In genomic region chr2:39435974-39436591, GRCh38 we compare ENCODE assay signal across 8 cellular contexts. TPM values are rescaled to one million over a fixed set of nuclear protein-coding genes. Genes with fewer than 3 reads are reported as not detected.
DNase-seq lines count a peak whose midpoint lies in the region; ATAC-seq lines count a peak whose summit lies in the region.

No MANE protein-coding gene starts in this region.

- no peaks in the 10 kb centered on the region for H3K27me3 Mint-ChIP-seq in activated T-helper 1 cell treated with anti-CD3 and anti-CD28 coated beads, Interleukin-12 subunit alpha, Interleukin-12 subunit beta, Interleukin-2, Interleukin-4 antibody, amounts not matched to agents 30 ng/mL and 10 ng/mL and 1 ng/mL, durations not matched to agents 14 hours and 24 hours and 36 hours (ENCODE audit: insufficient read depth)

- peaks cover 8% of the 10 kb centered on the region for H3K36me3 Mint-ChIP-seq in activated T-helper 1 cell treated with anti-CD3 and anti-CD28 coated beads, Interleukin-12 subunit alpha, Interleukin-12 subunit beta, Interleukin-2, Interleukin-4 antibody, amounts not matched to agents 30 ng/mL and 10 ng/mL and 1 ng/mL, durations not matched to agents 14 hours and 24 hours and 36 hours (ENCODE audit: low read depth)

- peak overlapping the region; percentile 0 for H2BK12ac ChIP-seq in trophoblast cell (ENCODE audit: low read length)

- peak overlapping the region; percentile 94 for H3K18ac ChIP-seq in trophoblast cell (ENCODE audit: low read length)

- WGBS in trophoblast cell (ENCODE audit: extremely low coverage, insufficient coverage, insufficient read length), result no CpG with 5 or more reads among the region's 16 CpGs

- H3K27me3 ChIP-seq in trophoblast cell (ENCODE audit: insufficient read depth, low read length), result no peaks in the 10 kb centered on the region

- H4K91ac ChIP-seq in trophoblast cell (ENCODE audit: low read depth, low read length), result peak overlapping the region; percentile 85

- H3K9me3 Mint-ChIP-seq in activated T-helper 1 cell treated with anti-CD3 and anti-CD28 coated beads, Interleukin-12 subunit alpha, Interleukin-12 subunit beta, Interleukin-2, Interleukin-4 antibody, amounts not matched to agents 30 ng/mL and 10 ng/mL and 1 ng/mL, durations not matched to agents 14 hours and 24 hours and 36 hours, result no peaks in the 10 kb centered on the region

- H3K4me3 Mint-ChIP-seq in activated T-helper 1 cell treated with anti-CD3 and anti-CD28 coated beads, Interleukin-12 subunit alpha, Interleukin-12 subunit beta, Interleukin-2, Interleukin-4 antibody, amounts not matched to agents 30 ng/mL and 10 ng/mL and 1 ng/mL, durations not matched to agents 14 hours and 24 hours and 36 hours, result peak overlapping the region; percentile 96

- peak overlapping the region; percentile 98 for H3K27ac ChIP-seq in trophoblast cell (ENCODE audit: low read depth, low read length)

- peak overlapping the region; percentile 39 for H3K4ac ChIP-seq in trophoblast cell (ENCODE audit: low read depth, low read length)

- ATAC-seq in HG03139 (IDR thresholded peaks at IDR 0.05; ENCODE audit: unreplicated experiment) (peak; percentile 1), Right ventricle myocardium superior (ENCODE audit: poor library complexity) (peak; percentile 61), GM19324 (IDR thresholded peaks at IDR 0.05; ENCODE audit: low FRiP score, unreplicated experiment) (no peak)

- H2BK5ac ChIP-seq in trophoblast cell (ENCODE audit: low read depth, low read length, poor library complexity), result peak overlapping the region; percentile 95

- no peaks in the 10 kb centered on the region for H3K9me3 ChIP-seq in trophoblast cell (ENCODE audit: insufficient read depth, low read depth, low read length)

- peak overlapping the region; percentile 80 for H3K9ac ChIP-seq in trophoblast cell (ENCODE audit: low read length)

- no peak overlapping the region for H3K23ac ChIP-seq in trophoblast cell (ENCODE audit: low read length)

- peak; percentile 44 for DNase-seq in GM03348 (ENCODE audit: low spot score)
- DNase-seq in activated T-helper 1 cell treated with anti-CD3 and anti-CD28 coated beads, Interleukin-12 subunit alpha, Interleukin-12 subunit beta, Interleukin-2, Interleukin-4 antibody, amounts not matched to agents 30 ng/mL and 10 ng/mL and 1 ng/mL, durations not matched to agents 14 hours and 24 hours and 36 hours (ENCODE audit: low spot score), result no peak
- DNase-seq in Right ventricle myocardium superior, result no peak
- DNase-seq in trophoblast cell, result peak in 1 of 2 donors; percentile 52
- no peak for DNase-seq in COR-L47 (lab: John Stamatoyannopoulos, UW)
- no peak for DNase-seq in stimulated activated CD4-positive, alpha-beta T cell treated with anti-CD3 and anti-CD28 coated beads, Interleukin-4, amount 100 ng/mL, for 1 hour

- H3K36me3 ChIP-seq in trophoblast cell (ENCODE audit: control insufficient read depth in 1 of 2, insufficient read depth in 2 of 2, low read length in 2 of 2), result no peaks in the 10 kb centered on the region

- peaks cover 15% of the 10 kb centered on the region for H3K79me1 ChIP-seq in trophoblast cell (ENCODE audit: low read length)

- peak overlapping the region; percentile 93 for H2BK120ac ChIP-seq in trophoblast cell (ENCODE audit: insufficient read depth, low read length, poor library complexity)

- H2AFZ ChIP-seq in trophoblast cell (ENCODE audit: insufficient read depth, low read length, poor library complexity), result peak overlapping the region; percentile 85

- intact Hi-C loops in activated T-helper 1 cell treated with anti-CD3 and anti-CD28 coated beads, Interleukin-12 subunit alpha, Interleukin-12 subunit beta, Interleukin-2, Interleukin-4 antibody, amounts not matched to agents 30 ng/mL and 10 ng/mL and 1 ng/mL, durations not matched to agents 14 hours and 24 hours and 36 hours (cut with micrococcal nuclease), result loop anchor here (1.0 to 5.0 kb wide), 5 partner anchors 9 to 314 kb away; partner anchors contain the start of gene SOS1
- intact Hi-C loops in Right ventricle myocardium superior (cut with DNase I), result loop anchor here (5.0 kb wide), 2 partner anchors 54 to 66 kb away; no protein-coding TSS in a partner anchor

- H3K4me2 ChIP-seq in trophoblast cell (ENCODE audit: low read length), result peak overlapping the region; percentile 50

- H4K8ac ChIP-seq in trophoblast cell (ENCODE audit: low read depth, low read length), result peak overlapping the region; percentile 3

- peaks cover 59% of the 10 kb centered on the region for H3K4me1 Mint-ChIP-seq in activated T-helper 1 cell treated with anti-CD3 and anti-CD28 coated beads, Interleukin-12 subunit alpha, Interleukin-12 subunit beta, Interleukin-2, Interleukin-4 antibody, amounts not matched to agents 30 ng/mL and 10 ng/mL and 1 ng/mL, durations not matched to agents 14 hours and 24 hours and 36 hours (ENCODE audit: low read depth)

- peak overlapping the region; percentile 92 for H3K14ac ChIP-seq in trophoblast cell (ENCODE audit: low read length)

- H3K79me2 ChIP-seq in trophoblast cell (ENCODE audit: control insufficient read depth, insufficient read depth, low read length, poor library complexity), result peaks cover 21% of the 10 kb centered on the region

- H2AK5ac ChIP-seq in trophoblast cell (ENCODE audit: low read length), result peak overlapping the region; percentile 6

- peaks cover 4 to 11% of the 10 kb centered on the region in 2 experiments for H3K4me1 ChIP-seq in trophoblast cell (ENCODE audit: control insufficient read depth in 1 of 2, insufficient read depth in 2 of 2, low read length in 2 of 2)

- peak overlapping the region; percentile 88 for H3K4me3 ChIP-seq in trophoblast cell (ENCODE audit: low read depth, low read length)

- H4K12ac ChIP-seq in trophoblast cell (ENCODE audit: low read depth, low read length), result peak overlapping the region; percentile 3

- H3K27ac Mint-ChIP-seq in activated T-helper 1 cell treated with anti-CD3 and anti-CD28 coated beads, Interleukin-12 subunit alpha, Interleukin-12 subunit beta, Interleukin-2, Interleukin-4 antibody, amounts not matched to agents 30 ng/mL and 10 ng/mL and 1 ng/mL, durations not matched to agents 14 hours and 24 hours and 36 hours, result peak overlapping the region; percentile 78

RNA-seq across cellular contexts. Expression of gene MAP4K3, which starts 1.0 kb away (rescaled TPM):
- total RNA-seq in activated T-helper 1 cell treated with anti-CD3 and anti-CD28 coated beads, Interleukin-12 subunit alpha, Interleukin-12 subunit beta, Interleukin-2, Interleukin-4 antibody, amounts not matched to agents 30 ng/mL and 10 ng/mL and 1 ng/mL, durations not matched to agents 14 hours and 24 hours and 36 hours, result 15.7 and 24.1 TPM in 2 replicates
- total RNA-seq in Right ventricle myocardium superior, result 37.8 TPM
- polyA plus RNA-seq in trophoblast cell (2013), result 24.7 and 24.8 TPM in 2 replicates
